ENCODE assay signal across 17 cellular contexts in genomic region chr3:46852329-46852720, GRCh38. TPM values are rescaled to one million over a fixed set of nuclear protein-coding genes. Genes with fewer than 3 reads are reported as not detected.
A peak's percentile ranks its signal among the peaks of the same experiment; 100 is the strongest.
DNase-seq lines count a peak whose midpoint lies in the region; ATAC-seq and TF ChIP-seq lines count a peak whose summit lies in the region.
"Had no signal": no experiment of that assay in that cellular context is flagged by ENCODE, and none has a peak within 500 bp of the region (broad histone marks: within the 10 kb centered on the region; RNA-seq: fewer than 3 reads in every experiment).

No MANE protein-coding gene starts in this region.

- H3K36me3 ChIP-seq in suprapubic skin = no peaks in the 10 kb centered on the region

- no peak for TF ChIP-seq CTCF in suprapubic skin (IDR thresholded peaks at IDR 0.05)

- DNase-seq in cardiac septum (ENCODE audit: low spot score) (peak; percentile 71), Right ventricle myocardium superior (no peak), ecto neural progenitor cell (ENCODE audit: low spot score) (peak; percentile 29), mesenteric fat pad (ENCODE audit: low spot score) (peak; percentile 41), suprapubic skin (ENCODE audit: low spot score in 2 of 2) (peak; percentile 32 to 47), NCI-H524 treated with DMSO at 0.1 percent for 48 hours (lab: John Stamatoyannopoulos, UW) (no peak), NCI-H2107 treated with DMSO at 0.1 percent for 48 hours (lab: John Stamatoyannopoulos, UW; ENCODE audit: unreplicated experiment) (no peak)
- DNase-seq: ACHN, AML-193, DMS 273 treated with DMSO at 0.1 percent for 48 hours, GDM1, NCI-H1048, NCI-H2081 treated with DMSO at 0.1 percent for 48 hours, NCI-H524 had no signal

- H3K27me3 ChIP-seq in suprapubic skin = no peaks in the 10 kb centered on the region

- no peak for TF ChIP-seq POLR2A in suprapubic skin (IDR thresholded peaks at IDR 0.05)

- peaks cover 14% of the 10 kb centered on the region for H3K4me1 ChIP-seq in suprapubic skin

- no peak overlapping the region for H3K4me3 ChIP-seq in suprapubic skin
- H3K4me3 ChIP-seq: GM23338 had no signal

- no peak for TF ChIP-seq EP300 in suprapubic skin (IDR thresholded peaks at IDR 0.05)

- 92% methylated on average over 9 of the region's 9 CpGs for WGBS in suprapubic skin

- no peak for ATAC-seq in Right ventricle myocardium superior (ENCODE audit: poor library complexity)
- ATAC-seq: GM23338, HepG2 had no signal

- no peak overlapping the region for H3K27ac ChIP-seq in suprapubic skin
- H3K27ac ChIP-seq: KMS-11 had no signal

- no peaks in the 10 kb centered on the region for H3K9me3 ChIP-seq in suprapubic skin

- intact Hi-C loops in cardiac septum (cut with DNase I) (no loop called here), Right ventricle myocardium superior (cut with DNase I) (no loop called here)

RNA-seq across cellular contexts. Expression of gene MYL3, which starts 10.9 kb away (rescaled TPM):
- total RNA-seq in cardiac septum (3,804 TPM), Right ventricle myocardium superior (10,727 TPM), mesenteric fat pad (2.6 TPM), suprapubic skin (1 to 10 TPM in 1 of 4 donors, not detected in 3; 1.4 TPM)
- total RNA-seq: GM23338, HepG2 had no signal

RNA-seq across cellular contexts. Expression of gene PTH1R, which starts 25.2 kb away (rescaled TPM):
- total RNA-seq in cardiac septum (5.4 TPM), Right ventricle myocardium superior (11.8 TPM), mesenteric fat pad (16.3 TPM), suprapubic skin (1 to 10 TPM; 1.1 to 4.2 (median 3.0) TPM)
- total RNA-seq: HepG2 had no signal

Comparison
In these comparisons a context has a peak if more than half of its experiments do, and no peak if none do; other contexts are left out.
1. DNase-seq: peak in cardiac septum (single experiment), ecto neural progenitor cell (single experiment), mesenteric fat pad (single experiment) and suprapubic skin (2 of 2); none in Right ventricle myocardium superior (single experiment), NCI-H524 treated with DMSO at 0.1 percent for 48 hours (single experiment) and NCI-H2107 treated with DMSO at 0.1 percent for 48 hours (single experiment).
2. RNA of gene MYL3, which starts 10.9 kb away (total RNA-seq): 10,727 TPM in Right ventricle myocardium superior (single experiment) and 3,804 TPM in cardiac septum (single experiment); 2.6 TPM in mesenteric fat pad (single experiment) and 1.4 TPM in suprapubic skin; every median in the first group is over 1,000 times any median in the second.